ENCODE assay signal across 11 cellular contexts in genomic region chr7:81161459-81162075, GRCh38.
DNase-seq lines count a peak whose midpoint lies in the region; ATAC-seq and TF ChIP-seq lines count a peak whose summit lies in the region.
"Had no signal": no experiment of that assay in that cellular context is flagged by ENCODE, and none has a peak within 500 bp of the region (broad histone marks: within the 10 kb centered on the region; RNA-seq: fewer than 3 reads in every experiment).

No MANE protein-coding gene starts in this region.

- intact Hi-C loops in upper lobe of right lung (cut with DNase I) = no loop called here

- peak; percentile 29 for DNase-seq in ELF-1 (ENCODE audit: low read depth, low spot score)
- DNase-seq in NCI-H2171 treated with DMSO at 0.1 percent for 48 hours (lab: John Stamatoyannopoulos, UW) = peak; percentile 99
- no peak for DNase-seq in chondrocyte (ENCODE audit: low spot score)
- no peak for DNase-seq in omental fat pad (ENCODE audit: low spot score)
- DNase-seq in upper lobe of right lung = no peak
- DNase-seq in stimulated activated naive CD8-positive, alpha-beta T cell treated with anti-CD3 and anti-CD28 coated beads, Interleukin-15, Interleukin-2, amounts not matched to agents 100 U/mL and 50 U/mL, for 24 hours = no peak
- DNase-seq: NCI-H774 had no signal

- no peak overlapping the region for H3K4me3 ChIP-seq in upper lobe of right lung
- H3K4me3 ChIP-seq: tibial nerve had no signal

- no peaks in the 10 kb centered on the region for H3K9me3 ChIP-seq in upper lobe of right lung
- H3K9me3 ChIP-seq: neutrophil, tibial nerve had no signal

- TF ChIP-seq CTCF in chondrocyte (IDR thresholded peaks at IDR 0.05) (no peak), omental fat pad (IDR thresholded peaks at IDR 0.05) (no peak), upper lobe of right lung (IDR thresholded peaks at IDR 0.05) (no peak)

- H3K27me3 ChIP-seq in upper lobe of right lung = no peaks in the 10 kb centered on the region
- H3K27me3 ChIP-seq: neutrophil, tibial nerve had no signal

- H3K4me1 ChIP-seq in upper lobe of right lung = no peaks in the 10 kb centered on the region
- H3K4me1 ChIP-seq: tibial nerve had no signal

- peaks cover 14% of the 10 kb centered on the region for H3K4me1 Mint-ChIP-seq in chondrocyte (ENCODE audit: low read depth)

- ATAC-seq in omental fat pad (ENCODE audit: low FRiP score) = peak; percentile 88
- no peak for ATAC-seq in HG02973 (IDR thresholded peaks at IDR 0.05; ENCODE audit: unreplicated experiment)
- ATAC-seq in upper lobe of right lung = no peak
- no peak for ATAC-seq in GM19395 (IDR thresholded peaks at IDR 0.05; ENCODE audit: unreplicated experiment)
- no peak for ATAC-seq in stimulated activated naive CD8-positive, alpha-beta T cell treated with anti-CD3 and anti-CD28 coated beads, Interleukin-15, Interleukin-2, amounts not matched to agents 100 U/mL and 50 U/mL, for 24 hours

- no peaks in the 10 kb centered on the region for H3K36me3 Mint-ChIP-seq in chondrocyte (ENCODE audit: low read depth)

- no peaks in the 10 kb centered on the region for H3K27me3 Mint-ChIP-seq in chondrocyte (ENCODE audit: low read depth)

- no peak overlapping the region for H3K4me3 Mint-ChIP-seq in chondrocyte (ENCODE audit: unreplicated experiment)

- peak overlapping the region; percentile 81 for H3K27ac Mint-ChIP-seq in chondrocyte (ENCODE audit: unreplicated experiment)

- peaks cover 3% of the 10 kb centered on the region for H3K9me3 Mint-ChIP-seq in chondrocyte (ENCODE audit: low read depth)

- H3K36me3 ChIP-seq in upper lobe of right lung = no peaks in the 10 kb centered on the region
- H3K36me3 ChIP-seq: neutrophil, tibial nerve had no signal

- no peak overlapping the region for H3K27ac ChIP-seq in upper lobe of right lung
- H3K27ac ChIP-seq: neutrophil, tibial nerve had no signal

Comparison
In these comparisons a context has a peak if more than half of its experiments do, and no peak if none do; other contexts are left out.
1. DNase-seq: peak in ELF-1 (single experiment) and NCI-H2171 treated with DMSO at 0.1 percent for 48 hours (single experiment); none in chondrocyte (single experiment), omental fat pad (single experiment), upper lobe of right lung (single experiment) and stimulated activated naive CD8-positive, alpha-beta T cell treated with anti-CD3 and anti-CD28 coated beads, Interleukin-15, Interleukin-2, amounts not matched to agents 100 U/mL and 50 U/mL, for 24 hours (single experiment).